8 cellular contexts compared by ENCODE assay signal in the genomic region with DNA sequence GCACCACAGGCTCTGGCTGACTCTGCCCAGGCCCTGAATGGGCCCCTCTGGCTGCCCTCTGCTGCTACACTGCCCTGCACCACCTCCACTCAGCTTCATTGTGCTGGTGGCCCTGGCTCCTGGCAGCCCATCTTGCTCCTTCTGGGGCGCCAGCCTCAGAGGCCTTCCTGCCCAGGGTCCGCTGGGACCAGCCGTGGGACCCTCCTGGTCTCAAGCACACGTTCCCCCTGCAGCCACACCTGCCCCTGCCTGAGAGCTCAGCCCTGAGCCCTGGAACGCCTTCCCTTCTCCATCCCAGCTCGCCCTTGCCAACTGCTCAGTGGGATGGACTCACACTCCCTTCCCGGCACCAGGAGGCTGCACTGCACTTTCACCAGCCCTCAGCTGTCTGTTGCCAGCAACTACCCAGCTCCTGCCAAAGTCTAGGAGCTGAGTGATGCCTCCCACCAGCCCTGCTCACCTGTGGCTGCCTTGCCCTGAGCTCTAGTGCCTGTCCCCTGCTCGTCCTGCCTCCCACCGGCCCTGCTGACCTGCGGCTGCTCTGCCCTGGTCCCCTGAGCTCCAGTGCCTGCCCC.
A peak's percentile ranks its signal among the peaks of the same experiment; 100 is the strongest.
DNase-seq lines count a peak whose midpoint lies in the region; ATAC-seq and TF ChIP-seq lines count a peak whose summit lies in the region.
"Not testable (repeated sequence)": the region's sequence is repeated elsewhere in the genome, so short reads cannot be mapped to it uniquely, and the experiment has no call there.

No MANE protein-coding gene starts in this region.

- TF ChIP-seq POLR2A in HCT116 (IDR thresholded peaks at IDR 0.05; ENCODE audit: borderline replicate concordance, extremely low read depth, insufficient read depth, insufficient read length), result not testable (repeated sequence)

- DNase-seq in DMS 273 (lab: John Stamatoyannopoulos, UW; ENCODE audit: unreplicated experiment) (peak; percentile 29), NCI-H1694 (lab: John Stamatoyannopoulos, UW) (peak; percentile 15), left lobe of liver (ENCODE audit: low spot score) (peak; percentile 62), posterior vena cava (ENCODE audit: low spot score) (peak; percentile 36), ureter (ENCODE audit: low spot score) (peak; percentile 1)
- not testable (repeated sequence) for DNase-seq in GM06990 (ENCODE audit: extremely low read depth, insufficient read length); HCT116 (ENCODE audit: low read depth, low spot score)

- not testable (repeated sequence) for H3K4me1 ChIP-seq in HCT116 (ENCODE audit: control insufficient read depth in 1 of 2, insufficient read depth in 2 of 2, low read length in 2 of 2)

- CTCF ChIA-PET in HCT116 (lab: Charles Lee), result not testable (repeated sequence)

- peak overlapping the region; percentile 47 for H3K4me3 ChIP-seq in GM06990 (replicated peaks; ENCODE audit: low read depth, low read length)
- not testable (repeated sequence) for H3K4me3 ChIP-seq in HCT116 (replicated peaks in 1 of 2; ENCODE audit: low read depth in 1 of 2, low read length in 2 of 2); SU-DHL-6 (ENCODE audit: insufficient read depth, low read length, poor library complexity, severe bottlenecking)

- intact Hi-C loops in HCT116 (cut with micrococcal nuclease); posterior vena cava (cut with DNase I): not testable (repeated sequence)

- H2AFZ ChIP-seq in HCT116 (ENCODE audit: low read depth, low read length, poor library complexity, severe bottlenecking); SU-DHL-6 (ENCODE audit: low read depth, low read length, severe bottlenecking): not testable (repeated sequence)

- H3K9ac ChIP-seq in HCT116 (ENCODE audit: low read length), result not testable (repeated sequence)
- peak overlapping the region; percentile 51 for H3K9ac ChIP-seq in SU-DHL-6 (ENCODE audit: low read length)

- not testable (repeated sequence) for TF ChIP-seq CTCF in GM06990 (IDR thresholded peaks at IDR 0.05; ENCODE audit: insufficient read depth, low read length, poor library complexity, severe bottlenecking); HCT116 (IDR thresholded peaks at IDR 0.05 in 2 of 3, conservative IDR thresholded peaks at IDR 0.05 in 1 of 3; ENCODE audit: borderline replicate concordance in 1 of 3, insufficient read depth in 1 of 3, low read depth in 2 of 3, low read length in 2 of 3); SU-DHL-6 (IDR thresholded peaks at IDR 0.05; ENCODE audit: insufficient read depth, low read length, poor library complexity, severe bottlenecking)

- H3K9me3 ChIP-seq in HCT116 (ENCODE audit: control insufficient read depth in 1 of 2, insufficient read depth in 1 of 2, low read depth in 1 of 2, low read length in 2 of 2); SU-DHL-6 (ENCODE audit: insufficient read depth, low read length): not testable (repeated sequence)

- POLR2A ChIA-PET in HCT116 (lab: Charles Lee), result not testable (repeated sequence)

- not testable (repeated sequence) for H3K4me2 ChIP-seq in HCT116 (ENCODE audit: low read length)
- H3K4me2 ChIP-seq in SU-DHL-6 (ENCODE audit: low read depth, low read length, poor library complexity, severe bottlenecking), result peak overlapping the region; percentile 17

- H3K79me2 ChIP-seq in HCT116 (ENCODE audit: insufficient read depth, low read length); SU-DHL-6 (ENCODE audit: insufficient read depth, low read length): not testable (repeated sequence)

- TF ChIP-seq RAD21 in HCT116 (IDR thresholded peaks at IDR 0.05; ENCODE audit: low read depth), result not testable (repeated sequence)

- RAD21 ChIA-PET in HCT116 (lab: Charles Lee; ENCODE audit: low non-redundant PET in 1 of 2, low total read pairs in 2 of 2, uncharacterized antibody in 2 of 2, unreplicated experiment in 2 of 2), result not testable (repeated sequence)

- H3K9me2 ChIP-seq in HCT116 (ENCODE audit: insufficient read depth); SU-DHL-6 (replicated peaks; ENCODE audit: insufficient read depth, low read length): not testable (repeated sequence)

- peaks cover 21% of the 10 kb centered on the region for H3K36me3 ChIP-seq in GM06990 (ENCODE audit: control insufficient read depth, insufficient read depth, low read length)
- H3K36me3 ChIP-seq in HCT116 (ENCODE audit: control insufficient read depth in 1 of 2, insufficient read depth in 2 of 2, low read length in 2 of 2); SU-DHL-6 (ENCODE audit: low read length): not testable (repeated sequence)

- H3K27ac ChIP-seq in HCT116 (ENCODE audit: low read depth, low read length), result not testable (repeated sequence)
- peak overlapping the region; percentile 71 for H3K27ac ChIP-seq in SU-DHL-6 (ENCODE audit: low read depth, low read length)

- H3K27me3 ChIP-seq in GM06990 (replicated peaks; ENCODE audit: control insufficient read depth, insufficient read depth, low read length); HCT116 (ENCODE audit: insufficient read depth, low read length); SU-DHL-6 (ENCODE audit: low read length): not testable (repeated sequence)

- ATAC-seq in HCT116 (peak; percentile 54), left lobe of liver (peak; percentile 78)

- not testable (repeated sequence) for H4K20me1 ChIP-seq in HCT116 (ENCODE audit: insufficient read depth); SU-DHL-6 (ENCODE audit: low read depth, low read length)

- not testable (repeated sequence) for BruUV-seq in HCT116 (replicated peaks; lab: Mats Ljungman, UMichigan)

- H3F3A ChIP-seq in SU-DHL-6 (ENCODE audit: insufficient read depth), result not testable (repeated sequence)
